ENCODE assay signal across 1 cellular context in the genomic region with DNA sequence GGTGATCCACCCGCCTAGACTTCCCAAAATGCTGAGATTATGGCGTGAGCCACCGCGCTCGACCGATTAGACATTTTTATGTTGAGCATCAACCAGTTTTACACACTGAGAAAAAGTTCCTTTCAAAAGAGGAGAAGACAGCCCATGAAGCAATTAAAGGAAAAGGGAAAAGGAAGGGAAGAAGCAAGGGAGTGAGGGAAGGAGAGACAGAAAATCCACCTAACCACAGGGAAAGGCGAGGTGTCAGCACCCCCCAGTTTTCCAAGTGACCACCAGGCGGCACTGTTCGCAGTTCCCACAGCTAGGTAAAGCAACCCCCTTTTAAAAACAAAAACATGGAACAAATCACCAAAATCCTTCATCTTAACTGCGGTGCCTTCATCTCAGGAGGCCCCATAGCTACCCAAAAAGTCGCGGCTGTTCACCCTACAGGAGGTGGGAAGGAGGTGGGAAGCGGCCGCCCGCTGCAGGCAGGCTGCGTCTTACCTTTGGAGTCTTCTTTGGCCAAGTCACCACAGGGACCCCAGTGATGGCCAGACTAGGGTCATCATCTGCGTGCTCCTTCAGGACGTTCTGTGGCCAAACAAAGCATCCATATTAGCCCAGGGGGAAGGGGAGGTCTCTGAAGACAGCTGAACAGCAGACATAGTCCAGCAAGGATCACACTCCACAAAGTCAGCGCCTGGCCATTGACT.
A peak's percentile ranks its signal among the peaks of the same experiment; 100 is the strongest.
TF ChIP-seq lines count a peak whose summit lies in the region.

No MANE protein-coding gene starts in this region.

TF ChIP-seq in HepG2, 621 proteins besides CTCF, POLR2A, EP300 and RAD21 (continued from another document):
- TF ChIP-seq, protein P1, sequence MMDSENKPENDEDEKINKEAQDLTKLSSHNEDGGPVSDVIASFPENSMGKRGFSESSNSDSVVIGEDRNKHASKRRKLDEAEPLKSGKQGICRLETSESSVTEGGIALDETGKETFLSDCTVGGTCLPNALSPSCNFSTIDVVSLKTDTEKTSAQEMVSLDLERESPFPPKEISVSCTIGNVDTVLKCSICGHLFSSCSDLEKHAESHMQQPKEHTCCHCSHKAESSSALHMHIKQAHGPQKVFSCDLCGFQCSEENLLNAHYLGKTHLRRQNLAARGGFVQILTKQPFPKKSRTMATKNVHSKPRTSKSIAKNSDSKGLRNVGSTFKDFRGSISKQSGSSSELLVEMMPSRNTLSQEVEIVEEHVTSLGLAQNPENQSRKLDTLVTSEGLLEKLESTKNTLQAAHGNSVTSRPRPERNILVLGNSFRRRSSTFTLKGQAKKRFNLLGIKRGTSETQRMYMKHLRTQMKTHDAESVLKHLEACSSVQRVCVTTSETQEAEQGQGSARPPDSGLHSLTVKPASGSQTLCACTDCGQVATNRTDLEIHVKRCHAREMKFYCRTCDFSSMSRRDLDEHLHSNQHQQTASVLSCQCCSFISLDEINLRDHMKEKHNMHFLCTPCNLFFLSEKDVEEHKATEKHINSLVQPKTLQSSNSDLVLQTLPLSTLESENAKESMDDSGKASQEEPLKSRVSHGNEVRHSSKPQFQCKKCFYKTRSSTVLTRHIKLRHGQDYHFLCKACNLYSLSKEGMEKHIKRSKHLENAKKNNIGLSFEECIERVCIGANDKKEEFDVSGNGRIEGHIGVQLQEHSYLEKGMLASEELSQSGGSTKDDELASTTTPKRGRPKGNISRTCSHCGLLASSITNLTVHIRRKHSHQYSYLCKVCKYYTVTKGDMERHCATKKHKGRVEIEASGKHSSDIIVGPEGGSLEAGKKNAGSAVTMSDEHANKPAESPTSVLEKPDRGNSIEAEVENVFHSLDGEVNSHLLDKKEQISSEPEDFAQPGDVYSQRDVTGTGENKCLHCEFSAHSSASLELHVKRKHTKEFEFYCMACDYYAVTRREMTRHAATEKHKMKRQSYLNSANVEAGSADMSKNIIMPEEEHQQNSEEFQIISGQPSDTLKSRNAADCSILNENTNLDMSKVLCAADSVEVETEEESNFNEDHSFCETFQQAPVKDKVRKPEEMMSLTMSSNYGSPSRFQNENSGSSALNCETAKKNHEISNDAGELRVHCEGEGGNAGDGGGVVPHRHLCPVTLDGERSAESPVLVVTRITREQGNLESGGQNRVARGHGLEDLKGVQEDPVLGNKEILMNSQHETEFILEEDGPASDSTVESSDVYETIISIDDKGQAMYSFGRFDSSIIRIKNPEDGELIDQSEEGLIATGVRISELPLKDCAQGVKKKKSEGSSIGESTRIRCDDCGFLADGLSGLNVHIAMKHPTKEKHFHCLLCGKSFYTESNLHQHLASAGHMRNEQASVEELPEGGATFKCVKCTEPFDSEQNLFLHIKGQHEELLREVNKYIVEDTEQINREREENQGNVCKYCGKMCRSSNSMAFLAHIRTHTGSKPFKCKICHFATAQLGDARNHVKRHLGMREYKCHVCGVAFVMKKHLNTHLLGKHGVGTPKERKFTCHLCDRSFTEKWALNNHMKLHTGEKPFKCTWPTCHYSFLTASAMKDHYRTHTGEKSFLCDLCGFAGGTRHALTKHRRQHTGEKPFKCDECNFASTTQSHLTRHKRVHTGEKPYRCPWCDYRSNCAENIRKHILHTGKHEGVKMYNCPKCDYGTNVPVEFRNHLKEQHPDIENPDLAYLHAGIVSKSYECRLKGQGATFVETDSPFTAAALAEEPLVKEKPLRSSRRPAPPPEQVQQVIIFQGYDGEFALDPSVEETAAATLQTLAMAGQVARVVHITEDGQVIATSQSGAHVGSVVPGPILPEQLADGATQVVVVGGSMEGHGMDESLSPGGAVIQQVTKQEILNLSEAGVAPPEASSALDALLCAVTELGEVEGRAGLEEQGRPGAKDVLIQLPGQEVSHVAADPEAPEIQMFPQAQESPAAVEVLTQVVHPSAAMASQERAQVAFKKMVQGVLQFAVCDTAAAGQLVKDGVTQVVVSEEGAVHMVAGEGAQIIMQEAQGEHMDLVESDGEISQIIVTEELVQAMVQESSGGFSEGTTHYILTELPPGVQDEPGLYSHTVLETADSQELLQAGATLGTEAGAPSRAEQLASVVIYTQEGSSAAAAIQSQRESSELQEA (CRISPR knock-in tag; IDR thresholded peaks at IDR 0.05; ENCODE audit: not compliant biosample characterization): peak; percentile 19
- TF ChIP-seq NFKB2 (CRISPR knock-in tag; IDR thresholded peaks at IDR 0.05; ENCODE audit: borderline replicate concordance): no peak
- no peak for TF ChIP-seq YEATS2 (CRISPR knock-in tag; IDR thresholded peaks at IDR 0.05; ENCODE audit: borderline replicate concordance)
- TF ChIP-seq, protein P2, sequence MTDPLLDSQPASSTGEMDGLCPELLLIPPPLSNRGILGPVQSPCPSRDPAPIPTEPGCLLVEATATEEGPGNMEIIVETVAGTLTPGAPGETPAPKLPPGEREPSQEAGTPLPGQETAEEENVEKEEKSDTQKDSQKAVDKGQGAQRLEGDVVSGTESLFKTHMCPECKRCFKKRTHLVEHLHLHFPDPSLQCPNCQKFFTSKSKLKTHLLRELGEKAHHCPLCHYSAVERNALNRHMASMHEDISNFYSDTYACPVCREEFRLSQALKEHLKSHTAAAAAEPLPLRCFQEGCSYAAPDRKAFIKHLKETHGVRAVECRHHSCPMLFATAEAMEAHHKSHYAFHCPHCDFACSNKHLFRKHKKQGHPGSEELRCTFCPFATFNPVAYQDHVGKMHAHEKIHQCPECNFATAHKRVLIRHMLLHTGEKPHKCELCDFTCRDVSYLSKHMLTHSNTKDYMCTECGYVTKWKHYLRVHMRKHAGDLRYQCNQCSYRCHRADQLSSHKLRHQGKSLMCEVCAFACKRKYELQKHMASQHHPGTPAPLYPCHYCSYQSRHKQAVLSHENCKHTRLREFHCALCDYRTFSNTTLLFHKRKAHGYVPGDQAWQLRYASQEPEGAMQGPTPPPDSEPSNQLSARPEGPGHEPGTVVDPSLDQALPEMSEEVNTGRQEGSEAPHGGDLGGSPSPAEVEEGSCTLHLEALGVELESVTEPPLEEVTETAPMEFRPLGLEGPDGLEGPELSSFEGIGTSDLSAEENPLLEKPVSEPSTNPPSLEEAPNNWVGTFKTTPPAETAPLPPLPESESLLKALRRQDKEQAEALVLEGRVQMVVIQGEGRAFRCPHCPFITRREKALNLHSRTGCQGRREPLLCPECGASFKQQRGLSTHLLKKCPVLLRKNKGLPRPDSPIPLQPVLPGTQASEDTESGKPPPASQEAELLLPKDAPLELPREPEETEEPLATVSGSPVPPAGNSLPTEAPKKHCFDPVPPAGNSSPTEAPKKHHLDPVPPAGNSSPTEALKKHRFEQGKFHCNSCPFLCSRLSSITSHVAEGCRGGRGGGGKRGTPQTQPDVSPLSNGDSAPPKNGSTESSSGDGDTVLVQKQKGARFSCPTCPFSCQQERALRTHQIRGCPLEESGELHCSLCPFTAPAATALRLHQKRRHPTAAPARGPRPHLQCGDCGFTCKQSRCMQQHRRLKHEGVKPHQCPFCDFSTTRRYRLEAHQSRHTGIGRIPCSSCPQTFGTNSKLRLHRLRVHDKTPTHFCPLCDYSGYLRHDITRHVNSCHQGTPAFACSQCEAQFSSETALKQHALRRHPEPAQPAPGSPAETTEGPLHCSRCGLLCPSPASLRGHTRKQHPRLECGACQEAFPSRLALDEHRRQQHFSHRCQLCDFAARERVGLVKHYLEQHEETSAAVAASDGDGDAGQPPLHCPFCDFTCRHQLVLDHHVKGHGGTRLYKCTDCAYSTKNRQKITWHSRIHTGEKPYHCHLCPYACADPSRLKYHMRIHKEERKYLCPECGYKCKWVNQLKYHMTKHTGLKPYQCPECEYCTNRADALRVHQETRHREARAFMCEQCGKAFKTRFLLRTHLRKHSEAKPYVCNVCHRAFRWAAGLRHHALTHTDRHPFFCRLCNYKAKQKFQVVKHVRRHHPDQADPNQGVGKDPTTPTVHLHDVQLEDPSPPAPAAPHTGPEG (CRISPR knock-in tag; IDR thresholded peaks at IDR 0.05): no peak
- TF ChIP-seq, protein P3, sequence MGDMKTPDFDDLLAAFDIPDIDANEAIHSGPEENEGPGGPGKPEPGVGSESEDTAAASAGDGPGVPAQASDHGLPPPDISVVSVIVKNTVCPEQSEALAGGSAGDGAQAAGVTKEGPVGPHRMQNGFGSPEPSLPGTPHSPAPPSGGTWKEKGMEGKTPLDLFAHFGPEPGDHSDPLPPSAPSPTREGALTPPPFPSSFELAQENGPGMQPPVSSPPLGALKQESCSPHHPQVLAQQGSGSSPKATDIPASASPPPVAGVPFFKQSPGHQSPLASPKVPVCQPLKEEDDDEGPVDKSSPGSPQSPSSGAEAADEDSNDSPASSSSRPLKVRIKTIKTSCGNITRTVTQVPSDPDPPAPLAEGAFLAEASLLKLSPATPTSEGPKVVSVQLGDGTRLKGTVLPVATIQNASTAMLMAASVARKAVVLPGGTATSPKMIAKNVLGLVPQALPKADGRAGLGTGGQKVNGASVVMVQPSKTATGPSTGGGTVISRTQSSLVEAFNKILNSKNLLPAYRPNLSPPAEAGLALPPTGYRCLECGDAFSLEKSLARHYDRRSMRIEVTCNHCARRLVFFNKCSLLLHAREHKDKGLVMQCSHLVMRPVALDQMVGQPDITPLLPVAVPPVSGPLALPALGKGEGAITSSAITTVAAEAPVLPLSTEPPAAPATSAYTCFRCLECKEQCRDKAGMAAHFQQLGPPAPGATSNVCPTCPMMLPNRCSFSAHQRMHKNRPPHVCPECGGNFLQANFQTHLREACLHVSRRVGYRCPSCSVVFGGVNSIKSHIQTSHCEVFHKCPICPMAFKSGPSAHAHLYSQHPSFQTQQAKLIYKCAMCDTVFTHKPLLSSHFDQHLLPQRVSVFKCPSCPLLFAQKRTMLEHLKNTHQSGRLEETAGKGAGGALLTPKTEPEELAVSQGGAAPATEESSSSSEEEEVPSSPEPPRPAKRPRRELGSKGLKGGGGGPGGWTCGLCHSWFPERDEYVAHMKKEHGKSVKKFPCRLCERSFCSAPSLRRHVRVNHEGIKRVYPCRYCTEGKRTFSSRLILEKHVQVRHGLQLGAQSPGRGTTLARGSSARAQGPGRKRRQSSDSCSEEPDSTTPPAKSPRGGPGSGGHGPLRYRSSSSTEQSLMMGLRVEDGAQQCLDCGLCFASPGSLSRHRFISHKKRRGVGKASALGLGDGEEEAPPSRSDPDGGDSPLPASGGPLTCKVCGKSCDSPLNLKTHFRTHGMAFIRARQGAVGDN (CRISPR knock-in tag; IDR thresholded peaks at IDR 0.05): peak; percentile 30; the same call in 1 of the 2 replicates
- no peak for TF ChIP-seq ZNF33B (CRISPR knock-in tag; IDR thresholded peaks at IDR 0.05)
- TF ChIP-seq ZKSCAN5 (CRISPR knock-in tag; IDR thresholded peaks at IDR 0.05): no peak
- peak; percentile 56 for TF ChIP-seq STAG1 (CRISPR knock-in tag; IDR thresholded peaks at IDR 0.05)
- no peak for TF ChIP-seq XBP1 (CRISPR knock-in tag; IDR thresholded peaks at IDR 0.05)
- TF ChIP-seq ZNF562 (CRISPR knock-in tag; IDR thresholded peaks at IDR 0.05; ENCODE audit: borderline replicate concordance): no peak
- TF ChIP-seq ZBTB38 (CRISPR knock-in tag; IDR thresholded peaks at IDR 0.05): peak; percentile 50; the same call in 1 of the 2 replicates
- no peak for TF ChIP-seq WIZ (CRISPR knock-in tag; IDR thresholded peaks at IDR 0.05)
- TF ChIP-seq ZNF777 (CRISPR knock-in tag; IDR thresholded peaks at IDR 0.05): no peak
- TF ChIP-seq MBD4 (IDR thresholded peaks at IDR 0.05; ENCODE audit: borderline replicate concordance, low read length): no peak
- TF ChIP-seq, protein P4, sequence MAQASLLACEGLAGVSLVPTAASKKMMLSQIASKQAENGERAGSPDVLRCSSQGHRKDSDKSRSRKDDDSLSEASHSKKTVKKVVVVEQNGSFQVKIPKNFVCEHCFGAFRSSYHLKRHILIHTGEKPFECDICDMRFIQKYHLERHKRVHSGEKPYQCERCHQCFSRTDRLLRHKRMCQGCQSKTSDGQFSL (CRISPR knock-in tag; IDR thresholded peaks at IDR 0.05): peak; percentile 97
- TF ChIP-seq, protein P5, sequence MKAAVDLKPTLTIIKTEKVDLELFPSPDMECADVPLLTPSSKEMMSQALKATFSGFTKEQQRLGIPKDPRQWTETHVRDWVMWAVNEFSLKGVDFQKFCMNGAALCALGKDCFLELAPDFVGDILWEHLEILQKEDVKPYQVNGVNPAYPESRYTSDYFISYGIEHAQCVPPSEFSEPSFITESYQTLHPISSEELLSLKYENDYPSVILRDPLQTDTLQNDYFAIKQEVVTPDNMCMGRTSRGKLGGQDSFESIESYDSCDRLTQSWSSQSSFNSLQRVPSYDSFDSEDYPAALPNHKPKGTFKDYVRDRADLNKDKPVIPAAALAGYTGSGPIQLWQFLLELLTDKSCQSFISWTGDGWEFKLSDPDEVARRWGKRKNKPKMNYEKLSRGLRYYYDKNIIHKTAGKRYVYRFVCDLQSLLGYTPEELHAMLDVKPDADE (CRISPR knock-in tag; IDR thresholded peaks at IDR 0.05): no peak
- no peak for TF ChIP-seq PHF20 (CRISPR knock-in tag; IDR thresholded peaks at IDR 0.05)
- no peak for TF ChIP-seq SMYD3 (CRISPR knock-in tag; IDR thresholded peaks at IDR 0.05)
- TF ChIP-seq HMG20A (CRISPR knock-in tag; IDR thresholded peaks at IDR 0.05; ENCODE audit: borderline replicate concordance): no peak
- TF ChIP-seq, protein P6, sequence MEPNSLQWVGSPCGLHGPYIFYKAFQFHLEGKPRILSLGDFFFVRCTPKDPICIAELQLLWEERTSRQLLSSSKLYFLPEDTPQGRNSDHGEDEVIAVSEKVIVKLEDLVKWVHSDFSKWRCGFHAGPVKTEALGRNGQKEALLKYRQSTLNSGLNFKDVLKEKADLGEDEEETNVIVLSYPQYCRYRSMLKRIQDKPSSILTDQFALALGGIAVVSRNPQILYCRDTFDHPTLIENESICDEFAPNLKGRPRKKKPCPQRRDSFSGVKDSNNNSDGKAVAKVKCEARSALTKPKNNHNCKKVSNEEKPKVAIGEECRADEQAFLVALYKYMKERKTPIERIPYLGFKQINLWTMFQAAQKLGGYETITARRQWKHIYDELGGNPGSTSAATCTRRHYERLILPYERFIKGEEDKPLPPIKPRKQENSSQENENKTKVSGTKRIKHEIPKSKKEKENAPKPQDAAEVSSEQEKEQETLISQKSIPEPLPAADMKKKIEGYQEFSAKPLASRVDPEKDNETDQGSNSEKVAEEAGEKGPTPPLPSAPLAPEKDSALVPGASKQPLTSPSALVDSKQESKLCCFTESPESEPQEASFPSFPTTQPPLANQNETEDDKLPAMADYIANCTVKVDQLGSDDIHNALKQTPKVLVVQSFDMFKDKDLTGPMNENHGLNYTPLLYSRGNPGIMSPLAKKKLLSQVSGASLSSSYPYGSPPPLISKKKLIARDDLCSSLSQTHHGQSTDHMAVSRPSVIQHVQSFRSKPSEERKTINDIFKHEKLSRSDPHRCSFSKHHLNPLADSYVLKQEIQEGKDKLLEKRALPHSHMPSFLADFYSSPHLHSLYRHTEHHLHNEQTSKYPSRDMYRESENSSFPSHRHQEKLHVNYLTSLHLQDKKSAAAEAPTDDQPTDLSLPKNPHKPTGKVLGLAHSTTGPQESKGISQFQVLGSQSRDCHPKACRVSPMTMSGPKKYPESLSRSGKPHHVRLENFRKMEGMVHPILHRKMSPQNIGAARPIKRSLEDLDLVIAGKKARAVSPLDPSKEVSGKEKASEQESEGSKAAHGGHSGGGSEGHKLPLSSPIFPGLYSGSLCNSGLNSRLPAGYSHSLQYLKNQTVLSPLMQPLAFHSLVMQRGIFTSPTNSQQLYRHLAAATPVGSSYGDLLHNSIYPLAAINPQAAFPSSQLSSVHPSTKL (CRISPR knock-in tag; IDR thresholded peaks at IDR 0.05): no peak
